ENCODE assay signal across 9 cellular contexts in the genomic region with DNA sequence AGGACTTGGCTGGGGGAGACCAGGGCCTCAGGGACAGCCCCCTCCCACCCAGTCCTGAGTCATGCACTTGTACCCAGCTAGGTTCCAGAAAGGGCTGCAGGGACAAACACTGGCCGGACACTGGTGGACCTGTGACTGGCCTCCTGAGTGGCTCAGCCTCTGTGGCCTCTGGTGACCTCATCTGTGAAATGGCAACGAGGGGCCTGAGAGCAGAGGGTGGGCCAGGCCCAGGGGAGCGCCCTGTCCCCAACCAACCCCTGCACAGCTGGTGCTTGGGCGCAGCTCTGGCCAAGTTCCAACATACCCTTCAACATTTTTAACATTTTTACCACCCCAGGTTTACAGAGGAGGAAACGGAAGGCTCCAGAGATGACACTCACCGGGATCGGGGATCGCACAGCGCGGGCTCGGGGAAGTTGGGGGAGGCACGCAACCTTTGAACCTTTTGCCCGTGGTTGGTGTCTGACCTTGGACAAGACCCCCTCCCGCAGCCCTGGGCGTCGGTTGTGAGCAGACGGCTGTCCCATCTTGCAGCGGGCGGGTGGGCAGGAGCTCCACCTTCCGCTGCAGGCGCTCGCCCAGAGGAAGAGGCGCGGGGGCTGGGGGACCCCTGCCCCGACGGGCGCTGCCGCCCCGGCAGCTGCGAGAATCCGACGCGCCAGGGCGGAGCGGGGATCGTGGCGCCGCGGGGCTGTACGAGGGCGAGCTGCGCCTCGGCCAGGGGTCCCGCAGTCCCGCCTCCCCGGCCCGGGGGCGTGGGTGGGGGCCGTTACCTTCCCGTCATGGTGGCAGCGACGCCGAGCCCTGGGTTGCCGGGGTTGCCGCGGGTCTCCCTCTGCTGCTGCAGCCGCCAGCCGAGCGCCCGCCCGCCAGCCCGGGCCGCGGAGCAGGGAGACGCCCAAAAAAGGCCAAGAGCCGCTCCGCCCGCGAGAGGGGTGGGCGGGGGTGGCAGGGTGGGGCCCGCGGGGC. TPM values are rescaled to one million over a fixed set of nuclear protein-coding genes. Genes with fewer than 3 reads are reported as not detected.
DNase-seq lines count a peak whose midpoint lies in the region; ATAC-seq and TF ChIP-seq lines count a peak whose summit lies in the region.
"Had no signal": no experiment of that assay in that cellular context is flagged by ENCODE, and none has a peak within 500 bp of the region (broad histone marks: within the 10 kb centered on the region; RNA-seq: fewer than 3 reads in every experiment).

No MANE protein-coding gene starts in this region.

- H3K27ac ChIP-seq in foreskin keratinocyte, result no peak overlapping the region
- no peak overlapping the region for H3K27ac ChIP-seq in neuronal stem cell (replicated peaks; ENCODE audit: low read length)

- no peak overlapping the region for H2BK5ac ChIP-seq in neuronal stem cell (ENCODE audit: low read length)

- no peak overlapping the region for H2BK15ac ChIP-seq in neuronal stem cell (ENCODE audit: low read length)

- H4K91ac ChIP-seq in neuronal stem cell (ENCODE audit: low read depth, low read length, poor library complexity), result peak overlapping the region; percentile 61

- DNase-seq in NCI-H82 (lab: John Stamatoyannopoulos, UW) (peak; percentile 42), NCI-H82 treated with DMSO at 0.1 percent for 48 hours (lab: John Stamatoyannopoulos, UW; ENCODE audit: unreplicated experiment) (no peak), activated T-cell treated with anti-CD3 and anti-CD28 coated beads for 48 hours (ENCODE audit: low read depth) (peak; percentile 15), foreskin keratinocyte (no peak), neuronal stem cell (ENCODE audit: low spot score) (no peak), UCSD-AML1 (lab: John Stamatoyannopoulos, UW; ENCODE audit: unreplicated experiment) (no peak), NCI-H524 treated with DMSO at 0.1 percent for 48 hours (lab: John Stamatoyannopoulos, UW) (no peak)

- no peak overlapping the region for H3K14ac ChIP-seq in neuronal stem cell (ENCODE audit: low read length)

- H3K4me3 ChIP-seq in neuronal stem cell (ENCODE audit: low read length in 2 of 2), result peak overlapping the region in 1 of 2 donors; percentile 76

- H3K27me3 ChIP-seq in foreskin keratinocyte, result peaks cover 67% of the 10 kb centered on the region
- H3K27me3 ChIP-seq in neuronal stem cell (ENCODE audit: control insufficient read depth in 3 of 3, insufficient read depth in 3 of 3, low read depth in 1 of 3, low read length in 3 of 3), result peaks cover 12 to 79% (median 45%) of the 10 kb centered on the region in 3 experiments

- no peak for TF ChIP-seq CTCF in foreskin keratinocyte (conservative IDR thresholded peaks at IDR 0.05)

- H3K36me3 ChIP-seq in neuronal stem cell (replicated peaks in 1 of 2; ENCODE audit: control insufficient read depth in 2 of 2, insufficient read depth in 2 of 2, low read length in 2 of 2), result no peaks in the 10 kb centered on the region

- H3K23ac ChIP-seq in neuronal stem cell (ENCODE audit: low read depth, low read length, poor library complexity), result no peak overlapping the region

- H2AFZ ChIP-seq in neuronal stem cell (ENCODE audit: low read length), result peak overlapping the region; percentile 87

- H3K4me2 ChIP-seq in neuronal stem cell (ENCODE audit: insufficient read depth, low read length, poor library complexity, severe bottlenecking), result peak overlapping the region; percentile 75

- H4K8ac ChIP-seq in neuronal stem cell (ENCODE audit: low read depth, low read length), result no peak overlapping the region

- no peak overlapping the region for H2AK5ac ChIP-seq in neuronal stem cell (ENCODE audit: low read depth, low read length)

- WGBS in neuronal stem cell (ENCODE audit: extremely low coverage in 2 of 2, insufficient read length in 2 of 2, insufficient replicate concordance in 1 of 2), 2 donors, result no CpG with 5 or more reads among the region's 72 CpGs

- no peaks in the 10 kb centered on the region for H3K9me3 ChIP-seq in neuronal stem cell (replicated peaks in 1 of 2; ENCODE audit: control insufficient read depth in 2 of 2, insufficient read depth in 1 of 2, low read depth in 1 of 2, low read length in 2 of 2)

- H3K79me1 ChIP-seq in neuronal stem cell (ENCODE audit: low read depth, low read length), result peaks cover 2% of the 10 kb centered on the region

- H3K4me1 ChIP-seq in foreskin keratinocyte (no peaks in the 10 kb centered on the region), neuronal stem cell (ENCODE audit: control insufficient read depth in 2 of 2, insufficient read depth in 1 of 2, low read depth in 1 of 2, low read length in 2 of 2) (peaks cover 2 to 4% of the 10 kb centered on the region in 2 donors)

- H2BK120ac ChIP-seq in neuronal stem cell (ENCODE audit: low read depth, low read length), result no peak overlapping the region

- H3K9ac ChIP-seq in neuronal stem cell (ENCODE audit: low read depth, low read length, poor library complexity), result peak overlapping the region; percentile 79

- H3K18ac ChIP-seq in neuronal stem cell (ENCODE audit: low read length), result peak overlapping the region; percentile 81

- H3K4ac ChIP-seq in neuronal stem cell (ENCODE audit: low read length), result no peak overlapping the region

- no peak overlapping the region for H2BK12ac ChIP-seq in neuronal stem cell (ENCODE audit: low read length)

- peak; percentile 29 for ATAC-seq in foreskin keratinocyte
- no peak for ATAC-seq in GM18517 (IDR thresholded peaks at IDR 0.05; ENCODE audit: unreplicated experiment)

RNA-seq across cellular contexts. Expression of a gene that starts 0.8 kb away (rescaled TPM):
- total RNA-seq in foreskin keratinocyte, result 0.17 and 0.18 TPM in 2 replicates
- 0.24 and 0.30 TPM in 2 replicates for polyA plus RNA-seq in foreskin keratinocyte
- polyA plus RNA-seq in neuronal stem cell (2013, experiment 1 of 2), result 2.1 TPM
- 1.6 TPM for polyA plus RNA-seq in neuronal stem cell (2013, experiment 2 of 2)

RNA-seq across cellular contexts. Expression of a gene that starts 26.8 kb away (rescaled TPM):
- 2.3 and 2.4 TPM in 2 replicates for total RNA-seq in foreskin keratinocyte
- 1.7 and 2.0 TPM in 2 replicates for polyA plus RNA-seq in foreskin keratinocyte
- polyA plus RNA-seq in neuronal stem cell (2013, experiment 1 of 2), result 20.6 TPM
- polyA plus RNA-seq in neuronal stem cell (2013, experiment 2 of 2), result 22.3 TPM

RNA-seq across cellular contexts. Expression of a gene that starts 28.6 kb away (rescaled TPM):
- total RNA-seq in foreskin keratinocyte, result not detected in 2 replicates
- not detected in 2 replicates for polyA plus RNA-seq in foreskin keratinocyte
- 0.06 TPM for polyA plus RNA-seq in neuronal stem cell (2013, experiment 1 of 2)
- polyA plus RNA-seq in neuronal stem cell (2013, experiment 2 of 2), result 0.04 TPM
- total RNA-seq: Daoy had no signal

Comparison
In these comparisons a context has a peak if more than half of its experiments do, and no peak if none do; other contexts are left out.
1. DNase-seq: peak in NCI-H82 (single experiment) and activated T-cell treated with anti-CD3 and anti-CD28 coated beads for 48 hours (single experiment); none in NCI-H82 treated with DMSO at 0.1 percent for 48 hours (single experiment), foreskin keratinocyte (0 of 2), neuronal stem cell (single experiment), UCSD-AML1 (single experiment) and NCI-H524 treated with DMSO at 0.1 percent for 48 hours (single experiment).